In genomic region chr17:35612924-35613521, GRCh38 we compare ENCODE assay signal across 8 cellular contexts. TPM values are rescaled to one million over a fixed set of nuclear protein-coding genes. Genes with fewer than 3 reads are reported as not detected.
DNase-seq lines count a peak whose midpoint lies in the region; ATAC-seq and TF ChIP-seq lines count a peak whose summit lies in the region.

No MANE protein-coding gene starts in this region.

- TF ChIP-seq CTCF in AG10803 (conservative IDR thresholded peaks at IDR 0.05; ENCODE audit: low read length) (peak; percentile 76), GM12873 (IDR thresholded peaks at IDR 0.05; ENCODE audit: insufficient read depth, low read depth, low read length, missing control alignments) (peak; percentile 58), spleen (IDR thresholded peaks at IDR 0.05 in 8 of 11, conservative IDR thresholded peaks at IDR 0.05 in 3 of 11) (peak in 9 of 11 experiments; percentile 4 to 60 (median 43))

- peaks cover 0 to 90% (median 48%) of the 10 kb centered on the region in 6 donors for H3K36me3 ChIP-seq in spleen

- ATAC-seq in left ventricle myocardium superior (no peak), HG02870 (IDR thresholded peaks at IDR 0.05; ENCODE audit: unreplicated experiment) (no peak), GM19351 (IDR thresholded peaks at IDR 0.05; ENCODE audit: unreplicated experiment) (no peak)

- H3K27me3 ChIP-seq in spleen (replicated peaks in 1 of 7), result no peaks in the 10 kb centered on the region

- H3K4me1 ChIP-seq in spleen, result peaks cover 0 to 31% (median 5%) of the 10 kb centered on the region in 6 donors

- DNase-seq in AG10803 (ENCODE audit: low read depth), result peak; percentile 51
- peak; percentile 5 for DNase-seq in NCI-H748 treated with DMSO at 0.1 percent for 48 hours (lab: John Stamatoyannopoulos, UW)
- peak; percentile 24 for DNase-seq in activated naive CD4-positive, alpha-beta T cell treated with Interleukin-2 at 50 U/mL for 16 hours
- DNase-seq in left ventricle myocardium superior, result peak; percentile 37
- no peak for DNase-seq in spleen

- no peak for TF ChIP-seq POLR2A in spleen (IDR thresholded peaks at IDR 0.05)

- intact Hi-C loops in left ventricle myocardium superior (cut with micrococcal nuclease), result loop anchor here (10.0 kb wide), 1 partner anchor 52 kb away; no protein-coding TSS in a partner anchor
- intact Hi-C loops in spleen (cut with DNase I; ENCODE audit: low total_unique reads), result loop anchor here (2.0 kb wide), 1 partner anchor 134 kb away; no protein-coding TSS in a partner anchor

- no peak overlapping the region for H3K4me3 ChIP-seq in AG10803 (ENCODE audit: low read length)
- no peak overlapping the region for H3K4me3 ChIP-seq in spleen

- no peak overlapping the region for H3K27ac ChIP-seq in spleen

- H3K9me3 ChIP-seq in spleen, result no peaks in the 10 kb centered on the region

- WGBS in spleen, 5 donors, result 79 to 85% (median 82%) methylated on average over 2 of the region's 2 CpGs

RNA-seq across cellular contexts. Expression of gene AP2B1, which starts 25.9 kb away (rescaled TPM):
- total RNA-seq in left ventricle myocardium superior, result 119 TPM
- total RNA-seq in spleen, result 100 to 1,000 TPM in 4 of 7 donors, 10 to 100 TPM in 3; 75.8 to 144 (median 125) TPM
- 10 to 100 TPM; 16.7 to 33.6 (median 22.1) TPM for polyA plus RNA-seq in spleen

RNA-seq across cellular contexts. Expression of gene PEX12, which starts 34.7 kb away (rescaled TPM):
- total RNA-seq in left ventricle myocardium superior (7.9 TPM), spleen (1 to 10 TPM; 4.0 to 7.8 (median 5.1) TPM)
- polyA plus RNA-seq in spleen, result 1 to 10 TPM; 2.7 to 3.9 (median 3.0) TPM

RNA-seq across cellular contexts. Expression of gene SLFN14, which starts 52.4 kb away (rescaled TPM):
- not detected for total RNA-seq in left ventricle myocardium superior
- 1 to 10 TPM in 3 of 7 donors, under 1 TPM in 4; 0.27 to 6.2 (median 0.74) TPM for total RNA-seq in spleen
- polyA plus RNA-seq in spleen, result under 1 TPM in 2 of 3 donors, not detected in 1; 0.03 to 0.04 TPM
